ENCODE assay signal across 2 cellular contexts in the genomic region with DNA sequence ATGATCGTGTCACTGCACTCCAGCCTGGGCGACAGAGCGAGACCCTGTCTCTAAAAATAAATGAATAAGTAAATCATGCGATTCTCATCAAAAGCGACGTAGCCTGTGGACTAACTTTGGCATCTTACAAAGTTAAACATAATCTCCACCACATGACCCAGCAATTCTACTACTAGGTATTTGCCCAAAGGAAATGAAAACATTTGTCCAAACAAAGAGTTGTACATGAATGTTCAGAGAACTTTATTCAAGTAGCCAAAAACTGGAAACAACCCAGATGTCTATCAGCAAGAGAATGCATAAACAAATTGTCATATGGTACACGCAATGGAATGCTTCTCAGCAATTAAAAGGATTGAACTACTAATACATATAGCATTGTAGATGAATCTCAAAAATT.
TF ChIP-seq lines count a peak whose summit lies in the region.

No MANE protein-coding gene starts in this region.

TF ChIP-seq in endothelial cell of umbilical vein, 7 proteins besides CTCF, POLR2A, EP300 and RAD21 (continued from another document):
- TF ChIP-seq POLR2AphosphoS5 (IDR thresholded peaks at IDR 0.05; ENCODE audit: insufficient read depth, low read depth, low read length) (peak; percentile 52), GATA2 (IDR thresholded peaks at IDR 0.05; ENCODE audit: insufficient read depth, insufficient read length, low read depth, low read length) (peak; percentile 18), FOS (IDR thresholded peaks at IDR 0.05; ENCODE audit: borderline replicate concordance, insufficient read depth, low read length) (no peak)
- TF ChIP-seq, protein P1, sequence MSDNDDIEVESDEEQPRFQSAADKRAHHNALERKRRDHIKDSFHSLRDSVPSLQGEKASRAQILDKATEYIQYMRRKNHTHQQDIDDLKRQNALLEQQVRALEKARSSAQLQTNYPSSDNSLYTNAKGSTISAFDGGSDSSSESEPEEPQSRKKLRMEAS (IDR thresholded peaks at IDR 0.05; ENCODE audit: insufficient read depth, insufficient read length), result no peak

TF ChIP-seq in GM23338, 12 proteins besides CTCF, POLR2A, EP300 and RAD21 (continued from another document):
- TF ChIP-seq POLR2AphosphoS5 (IDR thresholded peaks at IDR 0.05; ENCODE audit: low read depth) (no peak), NANOG (IDR thresholded peaks at IDR 0.05; ENCODE audit: borderline replicate concordance) (no peak), EZH2 (IDR thresholded peaks at IDR 0.05; ENCODE audit: low read depth, unreplicated experiment) (no peak), ZNF114 (CRISPR knock-in tag; IDR thresholded peaks at IDR 0.05) (no peak), STAT1 (IDR thresholded peaks at IDR 0.05; ENCODE audit: unreplicated experiment) (no peak), EZH2phosphoT487 (IDR thresholded peaks at IDR 0.05; ENCODE audit: unreplicated experiment) (no peak), CREB1 (CRISPR knock-in tag; IDR thresholded peaks at IDR 0.05; ENCODE audit: low read depth) (no peak)
- TF ChIP-seq, protein P2, sequence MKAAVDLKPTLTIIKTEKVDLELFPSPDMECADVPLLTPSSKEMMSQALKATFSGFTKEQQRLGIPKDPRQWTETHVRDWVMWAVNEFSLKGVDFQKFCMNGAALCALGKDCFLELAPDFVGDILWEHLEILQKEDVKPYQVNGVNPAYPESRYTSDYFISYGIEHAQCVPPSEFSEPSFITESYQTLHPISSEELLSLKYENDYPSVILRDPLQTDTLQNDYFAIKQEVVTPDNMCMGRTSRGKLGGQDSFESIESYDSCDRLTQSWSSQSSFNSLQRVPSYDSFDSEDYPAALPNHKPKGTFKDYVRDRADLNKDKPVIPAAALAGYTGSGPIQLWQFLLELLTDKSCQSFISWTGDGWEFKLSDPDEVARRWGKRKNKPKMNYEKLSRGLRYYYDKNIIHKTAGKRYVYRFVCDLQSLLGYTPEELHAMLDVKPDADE (IDR thresholded peaks at IDR 0.05), result no peak
- TF ChIP-seq, protein P3, sequence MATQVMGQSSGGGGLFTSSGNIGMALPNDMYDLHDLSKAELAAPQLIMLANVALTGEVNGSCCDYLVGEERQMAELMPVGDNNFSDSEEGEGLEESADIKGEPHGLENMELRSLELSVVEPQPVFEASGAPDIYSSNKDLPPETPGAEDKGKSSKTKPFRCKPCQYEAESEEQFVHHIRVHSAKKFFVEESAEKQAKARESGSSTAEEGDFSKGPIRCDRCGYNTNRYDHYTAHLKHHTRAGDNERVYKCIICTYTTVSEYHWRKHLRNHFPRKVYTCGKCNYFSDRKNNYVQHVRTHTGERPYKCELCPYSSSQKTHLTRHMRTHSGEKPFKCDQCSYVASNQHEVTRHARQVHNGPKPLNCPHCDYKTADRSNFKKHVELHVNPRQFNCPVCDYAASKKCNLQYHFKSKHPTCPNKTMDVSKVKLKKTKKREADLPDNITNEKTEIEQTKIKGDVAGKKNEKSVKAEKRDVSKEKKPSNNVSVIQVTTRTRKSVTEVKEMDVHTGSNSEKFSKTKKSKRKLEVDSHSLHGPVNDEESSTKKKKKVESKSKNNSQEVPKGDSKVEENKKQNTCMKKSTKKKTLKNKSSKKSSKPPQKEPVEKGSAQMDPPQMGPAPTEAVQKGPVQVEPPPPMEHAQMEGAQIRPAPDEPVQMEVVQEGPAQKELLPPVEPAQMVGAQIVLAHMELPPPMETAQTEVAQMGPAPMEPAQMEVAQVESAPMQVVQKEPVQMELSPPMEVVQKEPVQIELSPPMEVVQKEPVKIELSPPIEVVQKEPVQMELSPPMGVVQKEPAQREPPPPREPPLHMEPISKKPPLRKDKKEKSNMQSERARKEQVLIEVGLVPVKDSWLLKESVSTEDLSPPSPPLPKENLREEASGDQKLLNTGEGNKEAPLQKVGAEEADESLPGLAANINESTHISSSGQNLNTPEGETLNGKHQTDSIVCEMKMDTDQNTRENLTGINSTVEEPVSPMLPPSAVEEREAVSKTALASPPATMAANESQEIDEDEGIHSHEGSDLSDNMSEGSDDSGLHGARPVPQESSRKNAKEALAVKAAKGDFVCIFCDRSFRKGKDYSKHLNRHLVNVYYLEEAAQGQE (IDR thresholded peaks at IDR 0.05; ENCODE audit: unreplicated experiment), result no peak
- TF ChIP-seq, protein P4, sequence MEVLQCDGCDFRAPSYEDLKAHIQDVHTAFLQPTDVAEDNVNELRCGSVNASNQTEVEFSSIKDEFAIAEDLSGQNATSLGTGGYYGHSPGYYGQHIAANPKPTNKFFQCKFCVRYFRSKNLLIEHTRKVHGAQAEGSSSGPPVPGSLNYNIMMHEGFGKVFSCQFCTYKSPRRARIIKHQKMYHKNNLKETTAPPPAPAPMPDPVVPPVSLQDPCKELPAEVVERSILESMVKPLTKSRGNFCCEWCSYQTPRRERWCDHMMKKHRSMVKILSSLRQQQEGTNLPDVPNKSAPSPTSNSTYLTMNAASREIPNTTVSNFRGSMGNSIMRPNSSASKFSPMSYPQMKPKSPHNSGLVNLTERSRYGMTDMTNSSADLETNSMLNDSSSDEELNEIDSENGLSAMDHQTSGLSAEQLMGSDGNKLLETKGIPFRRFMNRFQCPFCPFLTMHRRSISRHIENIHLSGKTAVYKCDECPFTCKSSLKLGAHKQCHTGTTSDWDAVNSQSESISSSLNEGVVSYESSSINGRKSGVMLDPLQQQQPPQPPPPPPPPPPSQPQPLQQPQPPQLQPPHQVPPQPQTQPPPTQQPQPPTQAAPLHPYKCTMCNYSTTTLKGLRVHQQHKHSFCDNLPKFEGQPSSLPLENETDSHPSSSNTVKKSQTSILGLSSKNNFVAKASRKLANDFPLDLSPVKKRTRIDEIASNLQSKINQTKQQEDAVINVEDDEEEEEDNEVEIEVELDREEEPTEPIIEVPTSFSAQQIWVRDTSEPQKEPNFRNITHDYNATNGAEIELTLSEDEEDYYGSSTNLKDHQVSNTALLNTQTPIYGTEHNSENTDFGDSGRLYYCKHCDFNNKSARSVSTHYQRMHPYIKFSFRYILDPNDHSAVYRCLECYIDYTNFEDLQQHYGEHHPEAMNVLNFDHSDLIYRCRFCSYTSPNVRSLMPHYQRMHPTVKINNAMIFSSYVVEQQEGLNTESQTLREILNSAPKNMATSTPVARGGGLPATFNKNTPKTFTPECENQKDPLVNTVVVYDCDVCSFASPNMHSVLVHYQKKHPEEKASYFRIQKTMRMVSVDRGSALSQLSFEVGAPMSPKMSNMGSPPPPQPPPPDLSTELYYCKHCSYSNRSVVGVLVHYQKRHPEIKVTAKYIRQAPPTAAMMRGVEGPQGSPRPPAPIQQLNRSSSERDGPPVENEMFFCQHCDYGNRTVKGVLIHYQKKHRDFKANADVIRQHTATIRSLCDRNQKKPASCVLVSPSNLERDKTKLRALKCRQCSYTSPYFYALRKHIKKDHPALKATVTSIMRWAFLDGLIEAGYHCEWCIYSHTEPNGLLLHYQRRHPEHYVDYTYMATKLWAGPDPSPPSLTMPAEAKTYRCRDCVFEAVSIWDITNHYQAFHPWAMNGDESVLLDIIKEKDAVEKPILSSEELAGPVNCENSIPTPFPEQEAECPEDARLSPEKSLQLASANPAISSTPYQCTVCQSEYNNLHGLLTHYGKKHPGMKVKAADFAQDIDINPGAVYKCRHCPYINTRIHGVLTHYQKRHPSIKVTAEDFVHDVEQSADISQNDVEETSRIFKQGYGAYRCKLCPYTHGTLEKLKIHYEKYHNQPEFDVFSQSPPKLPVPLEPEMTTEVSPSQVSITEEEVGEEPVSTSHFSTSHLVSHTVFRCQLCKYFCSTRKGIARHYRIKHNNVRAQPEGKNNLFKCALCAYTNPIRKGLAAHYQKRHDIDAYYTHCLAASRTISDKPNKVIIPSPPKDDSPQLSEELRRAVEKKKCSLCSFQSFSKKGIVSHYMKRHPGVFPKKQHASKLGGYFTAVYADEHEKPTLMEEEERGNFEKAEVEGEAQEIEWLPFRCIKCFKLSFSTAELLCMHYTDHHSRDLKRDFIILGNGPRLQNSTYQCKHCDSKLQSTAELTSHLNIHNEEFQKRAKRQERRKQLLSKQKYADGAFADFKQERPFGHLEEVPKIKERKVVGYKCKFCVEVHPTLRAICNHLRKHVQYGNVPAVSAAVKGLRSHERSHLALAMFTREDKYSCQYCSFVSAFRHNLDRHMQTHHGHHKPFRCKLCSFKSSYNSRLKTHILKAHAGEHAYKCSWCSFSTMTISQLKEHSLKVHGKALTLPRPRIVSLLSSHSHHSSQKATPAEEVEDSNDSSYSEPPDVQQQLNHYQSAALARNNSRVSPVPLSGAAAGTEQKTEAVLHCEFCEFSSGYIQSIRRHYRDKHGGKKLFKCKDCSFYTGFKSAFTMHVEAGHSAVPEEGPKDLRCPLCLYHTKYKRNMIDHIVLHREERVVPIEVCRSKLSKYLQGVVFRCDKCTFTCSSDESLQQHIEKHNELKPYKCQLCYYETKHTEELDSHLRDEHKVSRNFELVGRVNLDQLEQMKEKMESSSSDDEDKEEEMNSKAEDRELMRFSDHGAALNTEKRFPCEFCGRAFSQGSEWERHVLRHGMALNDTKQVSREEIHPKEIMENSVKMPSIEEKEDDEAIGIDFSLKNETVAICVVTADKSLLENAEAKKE (CRISPR knock-in tag; IDR thresholded peaks at IDR 0.05), result no peak
